In the genomic region with DNA sequence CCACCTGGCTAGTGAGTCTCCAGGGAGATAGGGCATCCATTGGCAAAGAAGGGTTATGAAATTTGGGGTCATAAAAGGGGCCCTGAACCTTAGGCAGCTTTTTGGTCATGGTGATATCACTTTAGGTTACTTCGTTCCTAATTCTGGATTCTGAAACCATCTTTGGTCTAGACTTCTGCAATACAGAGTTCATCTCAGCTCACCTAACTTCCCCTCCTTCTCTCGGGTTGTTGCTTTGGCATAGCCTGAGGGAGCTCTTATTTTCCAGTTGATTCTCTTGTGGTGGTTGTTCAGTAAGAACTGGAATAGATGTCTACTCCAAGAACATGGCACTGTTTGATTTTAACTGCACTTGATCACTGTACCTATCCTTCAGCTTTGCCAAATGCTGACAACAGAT, we compare ENCODE assay signal across 15 cellular contexts.
DNase-seq lines count a peak whose midpoint lies in the region; ATAC-seq, FAIRE-seq and TF ChIP-seq lines count a peak whose summit lies in the region.
"Had no signal": no experiment of that assay in that cellular context is flagged by ENCODE, and none has a peak within 500 bp of the region (broad histone marks: within the 10 kb centered on the region; RNA-seq: fewer than 3 reads in every experiment).

No MANE protein-coding gene starts in this region.

- FAIRE-seq in GM19239 (lab: Jason Lieb, UNC) = peak; percentile 49
- FAIRE-seq: small intestine, TTC549 had no signal

- peak overlapping the region; percentile 66 for H3K27ac ChIP-seq in fibroblast of lung (ENCODE audit: insufficient read depth, low read length)
- H3K27ac ChIP-seq in skeletal muscle tissue (ENCODE audit: low read depth, low read length) = peak overlapping the region; percentile 92
- H3K27ac ChIP-seq in brain microvascular endothelial cell = no peak overlapping the region

- H3K9me3 ChIP-seq in fibroblast of lung (ENCODE audit: control insufficient read depth, insufficient read depth, low read depth, low read length) (no peaks in the 10 kb centered on the region), skeletal muscle tissue (ENCODE audit: control insufficient read depth in 3 of 3, low read length in 3 of 3) (no peaks in the 10 kb centered on the region)
- H3K9me3 ChIP-seq: stomach had no signal

- H3K27me3 ChIP-seq in fibroblast of lung (ENCODE audit: control insufficient read depth, insufficient read depth, low read length) (no peaks in the 10 kb centered on the region), skeletal muscle tissue (ENCODE audit: control insufficient read depth in 3 of 3, insufficient read depth in 3 of 3, low read length in 3 of 3) (no peaks in the 10 kb centered on the region), brain microvascular endothelial cell (replicated peaks) (no peaks in the 10 kb centered on the region)
- H3K27me3 ChIP-seq: stomach had no signal

- peak overlapping the region; percentile 90 for H3K4me2 ChIP-seq in fibroblast of lung (ENCODE audit: extremely low read depth, insufficient read depth, low read length)

- H4K20me1 ChIP-seq in fibroblast of lung (ENCODE audit: control insufficient read depth, extremely low read depth, insufficient read depth, low read length) = no peaks in the 10 kb centered on the region

- peaks cover 13% of the 10 kb centered on the region for H3K4me1 ChIP-seq in fibroblast of lung (ENCODE audit: control insufficient read depth, extremely low read depth, insufficient read depth, low read length)
- H3K4me1 ChIP-seq in skeletal muscle tissue (ENCODE audit: control insufficient read depth in 3 of 3, insufficient read depth in 3 of 3, low read length in 3 of 3) = peaks cover 29 to 43% (median 37%) of the 10 kb centered on the region in 3 donors

- DNase-seq in GM19239 (ENCODE audit: insufficient read length, low spot score) = no peak
- peak; percentile 81 for DNase-seq in NOMO-1 treated with DMSO at 0.1 percent for 48 hours (lab: John Stamatoyannopoulos, UW; ENCODE audit: unreplicated experiment)
- no peak for DNase-seq in fibroblast of lung (ENCODE audit: low read depth in 2 of 2)
- DNase-seq in hypothalamus (lab: John Stamatoyannopoulos, UW) = no peak
- no peak for DNase-seq in activated T-cell treated with anti-CD3 and anti-CD28 coated beads, Interleukin-2, amount 50 U/mL, for 48 hours
- DNase-seq in brain microvascular endothelial cell = no peak
- DNase-seq: amniotic stem cell, DMS 273 treated with DMSO at 0.1 percent for 48 hours, mammary epithelial cell, NCI-H774, small intestine had no signal

- no peak for TF ChIP-seq CTCF in fibroblast of lung (conservative IDR thresholded peaks at IDR 0.05 in 1 of 2, IDR thresholded peaks at IDR 0.05 in 1 of 2; ENCODE audit: low read depth in 1 of 2, low read length in 2 of 2)
- no peak for TF ChIP-seq CTCF in brain microvascular endothelial cell (IDR thresholded peaks at IDR 0.05; ENCODE audit: low read depth, low read length, missing control alignments)

- no peak for ATAC-seq in HG03565 (IDR thresholded peaks at IDR 0.05; ENCODE audit: unreplicated experiment)

- in situ Hi-C loops in brain microvascular endothelial cell (cut with HindIII; ENCODE audit: low pct_ligation_motif_present, low sequenced_read_pairs) = no loop called here

- H3K4me3 ChIP-seq in fibroblast of lung (replicated peaks in 1 of 4; ENCODE audit: control extremely low read depth in 1 of 4, insufficient read depth in 1 of 4, low read depth in 3 of 4, low read length in 4 of 4) (peak overlapping the region in 2 of 4 experiments; percentile 37 to 49), skeletal muscle tissue (ENCODE audit: low read length in 3 of 3) (peak overlapping the region in 2 of 3 donors; percentile 72 to 75), brain microvascular endothelial cell (ENCODE audit: low read depth, low read length) (no peak overlapping the region)

- H2AFZ ChIP-seq in fibroblast of lung (ENCODE audit: low read length) = peak overlapping the region; percentile 9

- H3K9ac ChIP-seq in fibroblast of lung (ENCODE audit: insufficient read depth, low read length) = no peak overlapping the region
- peak overlapping the region; percentile 65 to 79 (median 71) for H3K9ac ChIP-seq in skeletal muscle tissue (ENCODE audit: low read depth in 1 of 3, low read length in 3 of 3)

- H3K36me3 ChIP-seq in fibroblast of lung (ENCODE audit: control insufficient read depth, insufficient read depth, low read length) (no peaks in the 10 kb centered on the region), skeletal muscle tissue (ENCODE audit: control insufficient read depth in 3 of 3, insufficient read depth in 3 of 3, low read length in 3 of 3) (peaks cover 0 to 6% (median 4%) of the 10 kb centered on the region in 3 donors), brain microvascular endothelial cell (replicated peaks) (no peaks in the 10 kb centered on the region)

- no peaks in the 10 kb centered on the region for H3K79me2 ChIP-seq in fibroblast of lung (ENCODE audit: control insufficient read depth, insufficient read depth, low read length)
